1 cellular context compared by ENCODE assay signal in genomic region chr1:24825174-24825573, GRCh38.
A peak's percentile ranks its signal among the peaks of the same experiment; 100 is the strongest.
TF ChIP-seq lines count a peak whose summit lies in the region.

No MANE protein-coding gene starts in this region.

TF ChIP-seq in HepG2, 621 proteins besides CTCF, POLR2A, EP300 and RAD21:
- TF ChIP-seq ARID5B (CRISPR knock-in tag; IDR thresholded peaks at IDR 0.05) = peak; percentile 19; the same call in 1 of the 2 replicates
- no peak for TF ChIP-seq FOXO1 (CRISPR knock-in tag; IDR thresholded peaks at IDR 0.05)
- TF ChIP-seq PCBP1 (IDR thresholded peaks at IDR 0.05; ENCODE audit: borderline replicate concordance, low read depth, low read length) = no peak
- TF ChIP-seq, protein P1, sequence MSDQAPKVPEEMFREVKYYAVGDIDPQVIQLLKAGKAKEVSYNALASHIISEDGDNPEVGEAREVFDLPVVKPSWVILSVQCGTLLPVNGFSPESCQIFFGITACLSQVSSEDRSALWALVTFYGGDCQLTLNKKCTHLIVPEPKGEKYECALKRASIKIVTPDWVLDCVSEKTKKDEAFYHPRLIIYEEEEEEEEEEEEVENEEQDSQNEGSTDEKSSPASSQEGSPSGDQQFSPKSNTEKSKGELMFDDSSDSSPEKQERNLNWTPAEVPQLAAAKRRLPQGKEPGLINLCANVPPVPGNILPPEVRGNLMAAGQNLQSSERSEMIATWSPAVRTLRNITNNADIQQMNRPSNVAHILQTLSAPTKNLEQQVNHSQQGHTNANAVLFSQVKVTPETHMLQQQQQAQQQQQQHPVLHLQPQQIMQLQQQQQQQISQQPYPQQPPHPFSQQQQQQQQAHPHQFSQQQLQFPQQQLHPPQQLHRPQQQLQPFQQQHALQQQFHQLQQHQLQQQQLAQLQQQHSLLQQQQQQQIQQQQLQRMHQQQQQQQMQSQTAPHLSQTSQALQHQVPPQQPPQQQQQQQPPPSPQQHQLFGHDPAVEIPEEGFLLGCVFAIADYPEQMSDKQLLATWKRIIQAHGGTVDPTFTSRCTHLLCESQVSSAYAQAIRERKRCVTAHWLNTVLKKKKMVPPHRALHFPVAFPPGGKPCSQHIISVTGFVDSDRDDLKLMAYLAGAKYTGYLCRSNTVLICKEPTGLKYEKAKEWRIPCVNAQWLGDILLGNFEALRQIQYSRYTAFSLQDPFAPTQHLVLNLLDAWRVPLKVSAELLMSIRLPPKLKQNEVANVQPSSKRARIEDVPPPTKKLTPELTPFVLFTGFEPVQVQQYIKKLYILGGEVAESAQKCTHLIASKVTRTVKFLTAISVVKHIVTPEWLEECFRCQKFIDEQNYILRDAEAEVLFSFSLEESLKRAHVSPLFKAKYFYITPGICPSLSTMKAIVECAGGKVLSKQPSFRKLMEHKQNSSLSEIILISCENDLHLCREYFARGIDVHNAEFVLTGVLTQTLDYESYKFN (CRISPR knock-in tag; conservative IDR thresholded peaks at IDR 0.05) = peak; percentile 40; the same call in 1 of the 2 replicates
- TF ChIP-seq ZSCAN31 (CRISPR knock-in tag; IDR thresholded peaks at IDR 0.05; ENCODE audit: low read depth) = no peak
- TF ChIP-seq ZNF652 (CRISPR knock-in tag; IDR thresholded peaks at IDR 0.05; ENCODE audit: borderline replicate concordance, low read depth) = peak; percentile 94
TF ChIP-seq in HepG2: peak in this region for 3.
